Comparison of ENCODE assay signal across 1 cellular context in the genomic region with DNA sequence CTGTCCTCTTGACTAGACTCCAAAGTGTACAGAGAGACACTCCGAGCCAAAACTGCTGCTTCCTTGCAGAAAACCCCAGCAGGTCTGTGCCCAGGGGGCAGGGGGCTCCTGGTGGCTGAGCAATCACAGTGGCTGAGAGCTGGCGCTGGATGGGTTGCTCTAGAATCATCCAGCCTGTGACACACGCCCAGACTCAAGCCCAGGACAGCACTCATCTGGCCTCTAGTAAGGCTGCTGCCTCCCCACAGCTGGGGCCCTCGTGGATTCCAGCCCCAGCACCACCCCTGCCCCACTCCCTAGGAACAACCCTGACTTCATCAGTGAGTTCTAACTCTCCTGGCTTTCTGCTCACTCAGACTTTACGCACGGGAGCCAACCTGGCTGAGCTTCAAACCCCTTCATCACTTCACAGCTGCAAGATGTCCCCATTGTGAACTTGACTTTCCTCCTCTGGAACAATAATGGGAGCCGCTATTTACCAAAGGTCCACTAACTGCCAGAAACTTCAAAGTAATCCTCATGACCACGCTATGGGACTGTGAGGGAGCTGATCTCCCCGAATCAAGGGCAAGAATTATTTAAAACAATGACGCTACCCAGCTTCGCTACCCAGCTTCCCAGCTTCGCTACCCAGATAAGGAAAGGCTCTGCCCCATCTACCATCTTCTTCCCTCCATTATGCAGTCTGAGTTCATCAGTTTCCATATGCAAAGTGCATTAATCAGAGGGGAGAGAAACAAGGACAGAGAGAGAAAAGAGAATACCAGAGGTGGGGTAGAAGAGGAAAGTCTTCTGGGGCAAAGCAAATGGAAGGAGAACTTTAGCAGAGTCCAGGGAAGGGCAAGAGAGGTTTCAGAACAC.
TF ChIP-seq lines count a peak whose summit lies in the region.

No MANE protein-coding gene starts in this region.

TF ChIP-seq in HepG2, 621 proteins besides CTCF, POLR2A, EP300 and RAD21 (continued from another document and continues in another):
- TF ChIP-seq, protein P1, sequence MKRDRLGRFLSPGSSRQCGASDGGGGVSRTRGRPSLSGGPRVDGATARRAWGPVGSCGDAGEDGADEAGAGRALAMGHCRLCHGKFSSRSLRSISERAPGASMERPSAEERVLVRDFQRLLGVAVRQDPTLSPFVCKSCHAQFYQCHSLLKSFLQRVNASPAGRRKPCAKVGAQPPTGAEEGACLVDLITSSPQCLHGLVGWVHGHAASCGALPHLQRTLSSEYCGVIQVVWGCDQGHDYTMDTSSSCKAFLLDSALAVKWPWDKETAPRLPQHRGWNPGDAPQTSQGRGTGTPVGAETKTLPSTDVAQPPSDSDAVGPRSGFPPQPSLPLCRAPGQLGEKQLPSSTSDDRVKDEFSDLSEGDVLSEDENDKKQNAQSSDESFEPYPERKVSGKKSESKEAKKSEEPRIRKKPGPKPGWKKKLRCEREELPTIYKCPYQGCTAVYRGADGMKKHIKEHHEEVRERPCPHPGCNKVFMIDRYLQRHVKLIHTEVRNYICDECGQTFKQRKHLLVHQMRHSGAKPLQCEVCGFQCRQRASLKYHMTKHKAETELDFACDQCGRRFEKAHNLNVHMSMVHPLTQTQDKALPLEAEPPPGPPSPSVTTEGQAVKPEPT (CRISPR knock-in tag; IDR thresholded peaks at IDR 0.05; ENCODE audit: low read depth), result no peak; the same call in 1 of the 2 replicates
- TF ChIP-seq, protein P2, sequence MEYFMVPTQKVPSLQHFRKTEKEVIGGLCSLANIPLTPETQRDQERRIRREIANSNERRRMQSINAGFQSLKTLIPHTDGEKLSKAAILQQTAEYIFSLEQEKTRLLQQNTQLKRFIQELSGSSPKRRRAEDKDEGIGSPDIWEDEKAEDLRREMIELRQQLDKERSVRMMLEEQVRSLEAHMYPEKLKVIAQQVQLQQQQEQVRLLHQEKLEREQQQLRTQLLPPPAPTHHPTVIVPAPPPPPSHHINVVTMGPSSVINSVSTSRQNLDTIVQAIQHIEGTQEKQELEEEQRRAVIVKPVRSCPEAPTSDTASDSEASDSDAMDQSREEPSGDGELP (IDR thresholded peaks at IDR 0.05; ENCODE audit: borderline replicate concordance, low read depth), result peak; percentile 78; the same call in 1 of the 2 replicates
- peak; percentile 42; the same call in 1 of the 2 replicates for TF ChIP-seq PHF21A (CRISPR knock-in tag; IDR thresholded peaks at IDR 0.05)
- TF ChIP-seq ZNF432 (CRISPR knock-in tag; IDR thresholded peaks at IDR 0.05; ENCODE audit: borderline replicate concordance), result no peak
- no peak for TF ChIP-seq ZNF816 (CRISPR knock-in tag; IDR thresholded peaks at IDR 0.05; ENCODE audit: borderline replicate concordance)
- TF ChIP-seq TBX2 (CRISPR knock-in tag; IDR thresholded peaks at IDR 0.05; ENCODE audit: borderline replicate concordance), result peak; percentile 74; the same call in 1 of the 2 replicates
- TF ChIP-seq ZNF782 (CRISPR knock-in tag; IDR thresholded peaks at IDR 0.05; ENCODE audit: borderline replicate concordance), result no peak
- TF ChIP-seq, protein P3, sequence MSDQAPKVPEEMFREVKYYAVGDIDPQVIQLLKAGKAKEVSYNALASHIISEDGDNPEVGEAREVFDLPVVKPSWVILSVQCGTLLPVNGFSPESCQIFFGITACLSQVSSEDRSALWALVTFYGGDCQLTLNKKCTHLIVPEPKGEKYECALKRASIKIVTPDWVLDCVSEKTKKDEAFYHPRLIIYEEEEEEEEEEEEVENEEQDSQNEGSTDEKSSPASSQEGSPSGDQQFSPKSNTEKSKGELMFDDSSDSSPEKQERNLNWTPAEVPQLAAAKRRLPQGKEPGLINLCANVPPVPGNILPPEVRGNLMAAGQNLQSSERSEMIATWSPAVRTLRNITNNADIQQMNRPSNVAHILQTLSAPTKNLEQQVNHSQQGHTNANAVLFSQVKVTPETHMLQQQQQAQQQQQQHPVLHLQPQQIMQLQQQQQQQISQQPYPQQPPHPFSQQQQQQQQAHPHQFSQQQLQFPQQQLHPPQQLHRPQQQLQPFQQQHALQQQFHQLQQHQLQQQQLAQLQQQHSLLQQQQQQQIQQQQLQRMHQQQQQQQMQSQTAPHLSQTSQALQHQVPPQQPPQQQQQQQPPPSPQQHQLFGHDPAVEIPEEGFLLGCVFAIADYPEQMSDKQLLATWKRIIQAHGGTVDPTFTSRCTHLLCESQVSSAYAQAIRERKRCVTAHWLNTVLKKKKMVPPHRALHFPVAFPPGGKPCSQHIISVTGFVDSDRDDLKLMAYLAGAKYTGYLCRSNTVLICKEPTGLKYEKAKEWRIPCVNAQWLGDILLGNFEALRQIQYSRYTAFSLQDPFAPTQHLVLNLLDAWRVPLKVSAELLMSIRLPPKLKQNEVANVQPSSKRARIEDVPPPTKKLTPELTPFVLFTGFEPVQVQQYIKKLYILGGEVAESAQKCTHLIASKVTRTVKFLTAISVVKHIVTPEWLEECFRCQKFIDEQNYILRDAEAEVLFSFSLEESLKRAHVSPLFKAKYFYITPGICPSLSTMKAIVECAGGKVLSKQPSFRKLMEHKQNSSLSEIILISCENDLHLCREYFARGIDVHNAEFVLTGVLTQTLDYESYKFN (CRISPR knock-in tag; conservative IDR thresholded peaks at IDR 0.05), result peak; percentile 65
- no peak for TF ChIP-seq ATF7 (IDR thresholded peaks at IDR 0.05)
- 0 out of 2 replicates have a peak, but pooled peaks have one; percentile 50 for TF ChIP-seq ATF7 (CRISPR knock-in tag; IDR thresholded peaks at IDR 0.05)
- TF ChIP-seq MEIS2 (CRISPR knock-in tag; IDR thresholded peaks at IDR 0.05), result 0 out of 2 replicates have a peak, but pooled peaks have one; percentile 12
- TF ChIP-seq FOSL2 (CRISPR knock-in tag; IDR thresholded peaks at IDR 0.05), result peak; percentile 61
- TF ChIP-seq, protein P4, sequence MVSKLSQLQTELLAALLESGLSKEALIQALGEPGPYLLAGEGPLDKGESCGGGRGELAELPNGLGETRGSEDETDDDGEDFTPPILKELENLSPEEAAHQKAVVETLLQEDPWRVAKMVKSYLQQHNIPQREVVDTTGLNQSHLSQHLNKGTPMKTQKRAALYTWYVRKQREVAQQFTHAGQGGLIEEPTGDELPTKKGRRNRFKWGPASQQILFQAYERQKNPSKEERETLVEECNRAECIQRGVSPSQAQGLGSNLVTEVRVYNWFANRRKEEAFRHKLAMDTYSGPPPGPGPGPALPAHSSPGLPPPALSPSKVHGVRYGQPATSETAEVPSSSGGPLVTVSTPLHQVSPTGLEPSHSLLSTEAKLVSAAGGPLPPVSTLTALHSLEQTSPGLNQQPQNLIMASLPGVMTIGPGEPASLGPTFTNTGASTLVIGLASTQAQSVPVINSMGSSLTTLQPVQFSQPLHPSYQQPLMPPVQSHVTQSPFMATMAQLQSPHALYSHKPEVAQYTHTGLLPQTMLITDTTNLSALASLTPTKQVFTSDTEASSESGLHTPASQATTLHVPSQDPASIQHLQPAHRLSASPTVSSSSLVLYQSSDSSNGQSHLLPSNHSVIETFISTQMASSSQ (IDR thresholded peaks at IDR 0.05; ENCODE audit: low read depth), result no peak
- TF ChIP-seq, protein P4 (CRISPR knock-in tag; IDR thresholded peaks at IDR 0.05; ENCODE audit: borderline replicate concordance), result peak; percentile 62; the same call in 1 of the 2 replicates
- TF ChIP-seq NR2C2 (CRISPR knock-in tag; IDR thresholded peaks at IDR 0.05; ENCODE audit: borderline replicate concordance), result no peak
- TF ChIP-seq ZSCAN29 (CRISPR knock-in tag; conservative IDR thresholded peaks at IDR 0.05), result no peak
- no peak for TF ChIP-seq REL (CRISPR knock-in tag; conservative IDR thresholded peaks at IDR 0.05)
- TF ChIP-seq, protein P5, sequence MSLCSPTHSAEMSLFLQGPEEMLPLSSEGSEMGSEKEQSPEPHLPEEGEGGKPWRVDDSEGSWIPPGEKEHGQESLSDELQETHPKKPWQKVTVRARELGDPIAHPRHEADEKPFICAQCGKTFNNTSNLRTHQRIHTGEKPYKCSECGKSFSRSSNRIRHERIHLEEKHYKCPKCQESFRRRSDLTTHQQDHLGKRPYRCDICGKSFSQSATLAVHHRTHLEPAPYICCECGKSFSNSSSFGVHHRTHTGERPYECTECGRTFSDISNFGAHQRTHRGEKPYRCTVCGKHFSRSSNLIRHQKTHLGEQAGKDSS (CRISPR knock-in tag; IDR thresholded peaks at IDR 0.05; ENCODE audit: borderline replicate concordance, low read depth), result no peak
- TF ChIP-seq GATAD2A (CRISPR knock-in tag; IDR thresholded peaks at IDR 0.05), result peak; percentile 61; the same call in 1 of the 2 replicates
- TF ChIP-seq ZNF776 (CRISPR knock-in tag; IDR thresholded peaks at IDR 0.05), result no peak
- no peak for TF ChIP-seq MATR3 (CRISPR knock-in tag; IDR thresholded peaks at IDR 0.05)
- TF ChIP-seq ISL2 (CRISPR knock-in tag; IDR thresholded peaks at IDR 0.05), result peak; percentile 51; the same call in 1 of the 2 replicates
- no peak for TF ChIP-seq GLI4 (CRISPR knock-in tag; IDR thresholded peaks at IDR 0.05; ENCODE audit: borderline replicate concordance)
- no peak for TF ChIP-seq JARID2 (CRISPR knock-in tag; IDR thresholded peaks at IDR 0.05; ENCODE audit: insufficient replicate concordance)
- no peak for TF ChIP-seq GTF2F1 (IDR thresholded peaks at IDR 0.05; ENCODE audit: low read length)
- TF ChIP-seq ZNF75D (CRISPR knock-in tag; IDR thresholded peaks at IDR 0.05; ENCODE audit: borderline replicate concordance), result no peak
- no peak for TF ChIP-seq ZNF264 (CRISPR knock-in tag; IDR thresholded peaks at IDR 0.05)
- no peak for TF ChIP-seq ZNF121 (CRISPR knock-in tag; IDR thresholded peaks at IDR 0.05)
- no peak for TF ChIP-seq ZNF34 (CRISPR knock-in tag; IDR thresholded peaks at IDR 0.05; ENCODE audit: borderline replicate concordance)
- no peak for TF ChIP-seq YEATS2 (CRISPR knock-in tag; IDR thresholded peaks at IDR 0.05; ENCODE audit: borderline replicate concordance)
- TF ChIP-seq, protein P6, sequence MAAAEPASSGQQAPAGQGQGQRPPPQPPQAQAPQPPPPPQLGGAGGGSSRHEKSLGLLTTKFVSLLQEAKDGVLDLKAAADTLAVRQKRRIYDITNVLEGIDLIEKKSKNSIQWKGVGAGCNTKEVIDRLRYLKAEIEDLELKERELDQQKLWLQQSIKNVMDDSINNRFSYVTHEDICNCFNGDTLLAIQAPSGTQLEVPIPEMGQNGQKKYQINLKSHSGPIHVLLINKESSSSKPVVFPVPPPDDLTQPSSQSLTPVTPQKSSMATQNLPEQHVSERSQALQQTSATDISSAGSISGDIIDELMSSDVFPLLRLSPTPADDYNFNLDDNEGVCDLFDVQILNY (CRISPR knock-in tag; conservative IDR thresholded peaks at IDR 0.05), result no peak
- TF ChIP-seq CREM (IDR thresholded peaks at IDR 0.05), result peak; percentile 58; the same call in 1 of the 2 replicates
- no peak for TF ChIP-seq CREM (CRISPR knock-in tag; IDR thresholded peaks at IDR 0.05)
- TF ChIP-seq ZNF10 (CRISPR knock-in tag; IDR thresholded peaks at IDR 0.05; ENCODE audit: borderline replicate concordance, low read depth), result no peak
- TF ChIP-seq ZMYM2 (CRISPR knock-in tag; IDR thresholded peaks at IDR 0.05), result 0 out of 2 replicates have a peak, but pooled peaks have one; percentile 41
- TF ChIP-seq ZNF850 (CRISPR knock-in tag; conservative IDR thresholded peaks at IDR 0.05), result no peak
- no peak for TF ChIP-seq NFIB (CRISPR knock-in tag; IDR thresholded peaks at IDR 0.05; ENCODE audit: borderline replicate concordance)
- TF ChIP-seq, protein P7, sequence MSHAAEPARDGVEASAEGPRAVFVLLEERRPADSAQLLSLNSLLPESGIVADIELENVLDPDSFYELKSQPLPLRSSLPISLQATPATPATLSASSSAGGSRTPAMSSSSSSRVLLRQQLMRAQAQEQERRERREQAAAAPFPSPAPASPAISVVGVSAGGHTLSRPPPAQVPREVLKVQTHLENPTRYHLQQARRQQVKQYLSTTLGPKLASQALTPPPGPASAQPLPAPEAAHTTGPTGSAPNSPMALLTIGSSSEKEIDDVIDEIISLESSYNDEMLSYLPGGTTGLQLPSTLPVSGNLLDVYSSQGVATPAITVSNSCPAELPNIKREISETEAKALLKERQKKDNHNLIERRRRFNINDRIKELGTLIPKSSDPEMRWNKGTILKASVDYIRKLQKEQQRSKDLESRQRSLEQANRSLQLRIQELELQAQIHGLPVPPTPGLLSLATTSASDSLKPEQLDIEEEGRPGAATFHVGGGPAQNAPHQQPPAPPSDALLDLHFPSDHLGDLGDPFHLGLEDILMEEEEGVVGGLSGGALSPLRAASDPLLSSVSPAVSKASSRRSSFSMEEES (CRISPR knock-in tag; IDR thresholded peaks at IDR 0.05), result 0 out of 2 replicates have a peak, but pooled peaks have one; percentile 33
- TF ChIP-seq SMARCE1 (IDR thresholded peaks at IDR 0.05; ENCODE audit: borderline replicate concordance), result no peak
- no peak for TF ChIP-seq ZBTB38 (CRISPR knock-in tag; IDR thresholded peaks at IDR 0.05)
- no peak for TF ChIP-seq SRF (IDR thresholded peaks at IDR 0.05; ENCODE audit: low read depth, low read length)
- TF ChIP-seq, protein P8, sequence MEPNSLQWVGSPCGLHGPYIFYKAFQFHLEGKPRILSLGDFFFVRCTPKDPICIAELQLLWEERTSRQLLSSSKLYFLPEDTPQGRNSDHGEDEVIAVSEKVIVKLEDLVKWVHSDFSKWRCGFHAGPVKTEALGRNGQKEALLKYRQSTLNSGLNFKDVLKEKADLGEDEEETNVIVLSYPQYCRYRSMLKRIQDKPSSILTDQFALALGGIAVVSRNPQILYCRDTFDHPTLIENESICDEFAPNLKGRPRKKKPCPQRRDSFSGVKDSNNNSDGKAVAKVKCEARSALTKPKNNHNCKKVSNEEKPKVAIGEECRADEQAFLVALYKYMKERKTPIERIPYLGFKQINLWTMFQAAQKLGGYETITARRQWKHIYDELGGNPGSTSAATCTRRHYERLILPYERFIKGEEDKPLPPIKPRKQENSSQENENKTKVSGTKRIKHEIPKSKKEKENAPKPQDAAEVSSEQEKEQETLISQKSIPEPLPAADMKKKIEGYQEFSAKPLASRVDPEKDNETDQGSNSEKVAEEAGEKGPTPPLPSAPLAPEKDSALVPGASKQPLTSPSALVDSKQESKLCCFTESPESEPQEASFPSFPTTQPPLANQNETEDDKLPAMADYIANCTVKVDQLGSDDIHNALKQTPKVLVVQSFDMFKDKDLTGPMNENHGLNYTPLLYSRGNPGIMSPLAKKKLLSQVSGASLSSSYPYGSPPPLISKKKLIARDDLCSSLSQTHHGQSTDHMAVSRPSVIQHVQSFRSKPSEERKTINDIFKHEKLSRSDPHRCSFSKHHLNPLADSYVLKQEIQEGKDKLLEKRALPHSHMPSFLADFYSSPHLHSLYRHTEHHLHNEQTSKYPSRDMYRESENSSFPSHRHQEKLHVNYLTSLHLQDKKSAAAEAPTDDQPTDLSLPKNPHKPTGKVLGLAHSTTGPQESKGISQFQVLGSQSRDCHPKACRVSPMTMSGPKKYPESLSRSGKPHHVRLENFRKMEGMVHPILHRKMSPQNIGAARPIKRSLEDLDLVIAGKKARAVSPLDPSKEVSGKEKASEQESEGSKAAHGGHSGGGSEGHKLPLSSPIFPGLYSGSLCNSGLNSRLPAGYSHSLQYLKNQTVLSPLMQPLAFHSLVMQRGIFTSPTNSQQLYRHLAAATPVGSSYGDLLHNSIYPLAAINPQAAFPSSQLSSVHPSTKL (CRISPR knock-in tag; IDR thresholded peaks at IDR 0.05), result peak; percentile 84
- TF ChIP-seq ZNF484 (CRISPR knock-in tag; IDR thresholded peaks at IDR 0.05; ENCODE audit: borderline replicate concordance, low read depth), result no peak
